Comparison of ENCODE assay signal across 1 cellular context in genomic region chr4:73984736-73985527, GRCh38.
TF ChIP-seq lines count a peak whose summit lies in the region.

No MANE protein-coding gene starts in this region.

TF ChIP-seq in K562, 482 proteins besides CTCF, POLR2A, EP300 and RAD21:
- TF ChIP-seq RNF2 (IDR thresholded peaks at IDR 0.05) (no peak), ZBTB9 (CRISPR knock-in tag; IDR thresholded peaks at IDR 0.05) (no peak), ZNF696 (CRISPR knock-in tag; conservative IDR thresholded peaks at IDR 0.05) (no peak), ZNF449 (CRISPR knock-in tag; IDR thresholded peaks at IDR 0.05) (no peak), RFX5 (IDR thresholded peaks at IDR 0.05; ENCODE audit: low read depth, low read length) (no peak), TEAD4 (IDR thresholded peaks at IDR 0.05; ENCODE audit: low read length) (no peak), TEAD4 (CRISPR knock-in tag; IDR thresholded peaks at IDR 0.05; ENCODE audit: borderline replicate concordance) (no peak), ZNF445 (CRISPR knock-in tag; IDR thresholded peaks at IDR 0.05; ENCODE audit: low read depth) (no peak)
